ENCODE assay signal across 16 cellular contexts in genomic region chrX:99798951-99799350, GRCh38.
DNase-seq lines count a peak whose midpoint lies in the region; ATAC-seq and TF ChIP-seq lines count a peak whose summit lies in the region.
"Had no signal": no experiment of that assay in that cellular context is flagged by ENCODE, and none has a peak within 500 bp of the region (broad histone marks: within the 10 kb centered on the region; RNA-seq: fewer than 3 reads in every experiment).

No MANE protein-coding gene starts in this region.

- no peak overlapping the region for H3K9ac ChIP-seq in GM23248

- no peak overlapping the region for H3K4me2 ChIP-seq in GM23248 (ENCODE audit: unreplicated experiment)

- H4K20me1 ChIP-seq in GM23248 (ENCODE audit: insufficient read depth), result no peaks in the 10 kb centered on the region

- DNase-seq in GM23248 (peak; percentile 34), SW480 (ENCODE audit: low spot score) (peak; percentile 1), astrocyte of the spinal cord (ENCODE audit: low read depth, low spot score) (peak; percentile 54), stromal cell of bone marrow (ENCODE audit: low read depth) (peak; percentile 19), amniotic stem cell (lab: John Stamatoyannopoulos, UW) (no peak), omental fat pad (ENCODE audit: low spot score) (no peak), left ventricle myocardium superior (no peak)
- DNase-seq: BE2C; CD4-positive, alpha-beta memory T cell; DMS153; DND-41; GDM1 had no signal

- no peaks in the 10 kb centered on the region for H3F3A ChIP-seq in GM23248 (ENCODE audit: insufficient read depth)

- no peaks in the 10 kb centered on the region for H3K27me3 ChIP-seq in GM23248 (replicated peaks; ENCODE audit: insufficient read depth)
- H3K27me3 ChIP-seq: BE2C had no signal

- H3K27ac ChIP-seq in GM23248, result no peak overlapping the region
- H3K27ac ChIP-seq: C4-2B, HL-60 had no signal

- no peaks in the 10 kb centered on the region for H3K9me3 ChIP-seq in GM23248 (ENCODE audit: low read depth)
- H3K9me3 ChIP-seq: BE2C had no signal

- 3 to 10% methylated on average over 3 to 4 of the region's 4 CpGs for WGBS in GM23248 (ENCODE audit: low coverage in 1 of 2, low lambda C conversion rate in 2 of 2, missing lambda C conversion rate in 2 of 2), 2 experiments

- H3K36me3 ChIP-seq in GM23248 (ENCODE audit: low read depth), result no peaks in the 10 kb centered on the region
- H3K36me3 ChIP-seq: BE2C had no signal

- TF ChIP-seq CTCF in astrocyte of the spinal cord (IDR thresholded peaks at IDR 0.05; ENCODE audit: low read depth, low read length) (no peak), omental fat pad (IDR thresholded peaks at IDR 0.05) (no peak)

- H3K79me2 ChIP-seq in GM23248 (ENCODE audit: insufficient read depth), result no peaks in the 10 kb centered on the region

- no peaks in the 10 kb centered on the region for H3K4me1 ChIP-seq in GM23248 (ENCODE audit: insufficient read depth)
- H3K4me1 ChIP-seq: BE2C had no signal

- H3K9me2 ChIP-seq in GM23248 (ENCODE audit: insufficient read depth), result no peaks in the 10 kb centered on the region

- ATAC-seq in omental fat pad (ENCODE audit: low FRiP score), result no peak
- ATAC-seq in SK-N-SH treated with all-trans-retinoic acid at 6 μM for 48 hours, result no peak
- no peak for ATAC-seq in left ventricle myocardium superior
- ATAC-seq: HCT116 had no signal

- in situ Hi-C loops in GM23248 (cut with MboI) (no loop called here), astrocyte of the spinal cord (cut with HindIII; ENCODE audit: low sequenced_read_pairs) (no loop called here)

- intact Hi-C loops in left ventricle myocardium superior (cut with micrococcal nuclease), result no loop called here

- no peak overlapping the region for H2AFZ ChIP-seq in GM23248

- H3K4me3 ChIP-seq in GM23248 (no peak overlapping the region), astrocyte of the spinal cord (ENCODE audit: low read depth, low read length) (no peak overlapping the region)

TF ChIP-seq in SK-N-SH treated with all-trans-retinoic acid at 6 μM for 48 hours, 23 proteins besides CTCF, POLR2A, EP300 and RAD21:
- TF ChIP-seq TCF4 (CRISPR knock-in tag; IDR thresholded peaks at IDR 0.05; ENCODE audit: borderline replicate concordance) (no peak), CREB5 (CRISPR knock-in tag; IDR thresholded peaks at IDR 0.05; ENCODE audit: low read depth) (no peak), ZFP30 (CRISPR knock-in tag; IDR thresholded peaks at IDR 0.05) (no peak), ARNTL (CRISPR knock-in tag; IDR thresholded peaks at IDR 0.05; ENCODE audit: borderline replicate concordance, low read depth) (no peak), SNAI2 (CRISPR knock-in tag; IDR thresholded peaks at IDR 0.05) (no peak), CSRNP3 (CRISPR knock-in tag; IDR thresholded peaks at IDR 0.05) (no peak), ZFP3 (CRISPR knock-in tag; IDR thresholded peaks at IDR 0.05) (no peak), ZC3H10 (CRISPR knock-in tag; IDR thresholded peaks at IDR 0.05) (no peak), PPARA (CRISPR knock-in tag; IDR thresholded peaks at IDR 0.05; ENCODE audit: borderline replicate concordance) (no peak), ZNF70 (CRISPR knock-in tag; IDR thresholded peaks at IDR 0.05) (no peak)

Comparison
In these comparisons a context has a peak if more than half of its experiments do, and no peak if none do; other contexts are left out.
1. DNase-seq: peak in GM23248 (single experiment), SW480 (single experiment), astrocyte of the spinal cord (single experiment) and stromal cell of bone marrow (single experiment); none in amniotic stem cell (single experiment), omental fat pad (single experiment) and left ventricle myocardium superior (single experiment).